In the genomic region with DNA sequence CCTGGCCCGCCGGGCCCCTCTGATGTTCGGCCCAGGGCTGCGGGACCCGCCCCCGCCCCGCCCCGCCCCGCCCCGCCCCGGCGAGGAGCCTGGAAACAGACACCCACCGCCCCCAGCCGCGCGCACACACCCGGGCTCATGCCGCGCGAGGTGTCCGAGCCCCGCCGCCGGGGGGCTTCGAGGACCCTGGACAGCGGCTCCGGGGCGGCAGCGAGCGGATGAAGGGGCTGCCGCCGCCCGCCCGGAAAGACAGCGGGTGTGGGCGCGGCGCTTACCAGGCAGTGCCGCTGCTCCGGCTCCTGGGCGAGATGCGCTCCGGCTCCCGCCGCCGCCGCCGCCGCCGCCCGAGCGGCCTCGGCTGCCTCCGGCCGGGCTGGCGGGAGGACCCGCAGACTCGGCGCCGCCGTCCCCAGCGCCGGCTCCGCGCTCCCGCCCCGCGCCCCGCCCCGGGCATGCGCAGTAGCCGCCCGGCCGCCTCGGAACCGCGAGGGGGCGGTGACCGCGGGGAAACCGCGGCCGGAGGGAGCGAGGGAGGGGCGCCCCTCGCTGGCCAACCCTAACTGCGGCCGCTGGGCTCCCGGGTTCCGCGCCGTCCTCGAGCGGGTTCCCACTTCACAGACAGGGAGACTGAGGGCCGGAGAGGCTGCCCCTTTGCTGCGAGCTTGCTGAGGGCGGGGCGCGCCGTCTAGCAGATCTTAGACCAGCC, we compare ENCODE assay signal across 7 cellular contexts. TPM values are rescaled to one million over a fixed set of nuclear protein-coding genes. Genes with fewer than 3 reads are reported as not detected.
DNase-seq lines count a peak whose midpoint lies in the region; ATAC-seq and TF ChIP-seq lines count a peak whose summit lies in the region.

GPRIN1 (minus strand) TSS at position 433 of the 706 bp plus-strand sequence. CDS start 10,322 bp downstream, outside the sequence.

- TF ChIP-seq CTCF in GM23338 (conservative IDR thresholded peaks at IDR 0.05; ENCODE audit: low read depth in 2 of 2) (peak; percentile 31 to 60), LNCaP clone FGC (IDR thresholded peaks at IDR 0.05; ENCODE audit: control insufficient read depth, extremely low read depth, insufficient read depth) (peak; percentile 40), brain microvascular endothelial cell (IDR thresholded peaks at IDR 0.05; ENCODE audit: low read depth, low read length, missing control alignments) (peak; percentile 16)

- TF ChIP-seq POLR2A in GM10847 (IDR thresholded peaks at IDR 0.05; ENCODE audit: extremely low read depth, insufficient read length) = peak; percentile 12

- peak; percentile 79 for DNase-seq in GM23338 (ENCODE audit: low spot score)
- DNase-seq in LNCaP clone FGC (ENCODE audit: low read depth) = no peak
- DNase-seq in T-helper 2 cell treated with Interferon-gamma antibody and Interleukin-4, amounts not matched to agents 5 μg/mL and 100 μg/mL, for 36 hours (ENCODE audit: low spot score) = peak; percentile 74
- DNase-seq in brain microvascular endothelial cell = no peak
- peak; percentile 89 for DNase-seq in iPS-NIHi7 (ENCODE audit: extremely low spot score)
- DNase-seq in stimulated activated CD4-positive, alpha-beta T cell treated with anti-CD3 and anti-CD28 coated beads, Interleukin-1b, Interleukin-23, amount 100 ng/mL, for 4 hours (ENCODE audit: low read depth in 2 of 2) = peak; percentile 30 to 68

- peaks cover 12% of the 10 kb centered on the region for H3K4me1 ChIP-seq in GM23338 (ENCODE audit: insufficient read depth)

- peak within 1 kb of the TSS; percentile 89; the same call in 1 of the 2 replicates for H2AFZ ChIP-seq in GM23338

- peak within 1 kb of the TSS; percentile 85 for H3K4me2 ChIP-seq in GM23338

- H3K27me3 Mint-ChIP-seq in GM23338 (ENCODE audit: insufficient read depth, low read depth, poor library complexity) = peaks cover 16% of the 10 kb centered on the region
- H3K27me3 Mint-ChIP-seq in T-helper 2 cell treated with Interferon-gamma antibody and Interleukin-4, amounts not matched to agents 5 μg/mL and 100 μg/mL, for 36 hours (ENCODE audit: low read depth) = peaks cover 32% of the 10 kb centered on the region

- no peak within 1 kb of the TSS for H3K27ac ChIP-seq in GM23338 (ENCODE audit: low read depth)
- no peak within 1 kb of the TSS for H3K27ac ChIP-seq in brain microvascular endothelial cell

- H3K36me3 ChIP-seq in GM23338 (ENCODE audit: insufficient read depth) (no peaks in the 10 kb centered on the region), brain microvascular endothelial cell (replicated peaks) (no peaks in the 10 kb centered on the region)

- peak within 1 kb of the TSS; percentile 68 for H3K4me3 ChIP-seq in GM23338
- H3K4me3 ChIP-seq in LNCaP clone FGC (ENCODE audit: low read depth, low read length) = peak within 1 kb of the TSS; percentile 56
- H3K4me3 ChIP-seq in brain microvascular endothelial cell (ENCODE audit: low read depth, low read length) = peak within 1 kb of the TSS; percentile 61

- H3K27me3 ChIP-seq in GM23338 (ENCODE audit: insufficient read depth) (peaks cover 5% of the 10 kb centered on the region), brain microvascular endothelial cell (replicated peaks) (no peaks in the 10 kb centered on the region)

- H3K9me2 ChIP-seq in GM23338 (ENCODE audit: insufficient read depth) = no peaks in the 10 kb centered on the region

- H3K36me3 Mint-ChIP-seq in GM23338 (ENCODE audit: low read depth) = no peaks in the 10 kb centered on the region
- no peaks in the 10 kb centered on the region for H3K36me3 Mint-ChIP-seq in T-helper 2 cell treated with Interferon-gamma antibody and Interleukin-4, amounts not matched to agents 5 μg/mL and 100 μg/mL, for 36 hours (ENCODE audit: low read depth)

- no peaks in the 10 kb centered on the region for H3K9me3 Mint-ChIP-seq in GM23338
- H3K9me3 Mint-ChIP-seq in T-helper 2 cell treated with Interferon-gamma antibody and Interleukin-4, amounts not matched to agents 5 μg/mL and 100 μg/mL, for 36 hours = no peaks in the 10 kb centered on the region

- peak; percentile 73 for ATAC-seq in GM23338

- H3K4me3 Mint-ChIP-seq in GM23338 = peak within 1 kb of the TSS; percentile 92
- peak within 1 kb of the TSS; percentile 88 for H3K4me3 Mint-ChIP-seq in T-helper 2 cell treated with Interferon-gamma antibody and Interleukin-4, amounts not matched to agents 5 μg/mL and 100 μg/mL, for 36 hours

- H3K79me2 ChIP-seq in GM23338 (replicated peaks; ENCODE audit: insufficient read depth) = no peaks in the 10 kb centered on the region

- 0 out of 2 replicates have a peak, but pooled peaks cover 11% of the 10 kb centered on the region for H3F3A ChIP-seq in GM23338 (replicated peaks; ENCODE audit: low read depth)

- H3K4me1 Mint-ChIP-seq in GM23338 = peaks cover 25% of the 10 kb centered on the region
- peaks cover 6% of the 10 kb centered on the region for H3K4me1 Mint-ChIP-seq in T-helper 2 cell treated with Interferon-gamma antibody and Interleukin-4, amounts not matched to agents 5 μg/mL and 100 μg/mL, for 36 hours (ENCODE audit: low read depth)

- in situ Hi-C loops in brain microvascular endothelial cell (cut with HindIII; ENCODE audit: low pct_ligation_motif_present, low sequenced_read_pairs) = no loop called here

- H4K20me1 ChIP-seq in GM23338 (replicated peaks; ENCODE audit: insufficient read depth) = peaks cover 11% of the 10 kb centered on the region; the same call in 1 of the 2 replicates

- H3K27ac Mint-ChIP-seq in GM23338 = 0 out of 2 replicates have a peak within 1 kb of the TSS, but pooled peaks have one; percentile 73
- H3K27ac Mint-ChIP-seq in T-helper 2 cell treated with Interferon-gamma antibody and Interleukin-4, amounts not matched to agents 5 μg/mL and 100 μg/mL, for 36 hours = peak within 1 kb of the TSS; percentile 42

TF ChIP-seq in GM23338, 12 proteins besides CTCF, POLR2A, EP300 and RAD21 (continues in another document):
- TF ChIP-seq EZH2phosphoT487 (IDR thresholded peaks at IDR 0.05; ENCODE audit: unreplicated experiment) (no peak), REST (IDR thresholded peaks at IDR 0.05; ENCODE audit: unreplicated experiment) (peak; percentile 76), JUNB (IDR thresholded peaks at IDR 0.05; ENCODE audit: unreplicated experiment) (no peak), POLR2AphosphoS5 (IDR thresholded peaks at IDR 0.05; ENCODE audit: low read depth) (peak; percentile 16; the same call in 1 of the 2 replicates)

RNA-seq across cellular contexts. Expression of gene GPRIN1, which starts in this region (rescaled TPM):
- 11.7 and 14.6 TPM in 2 replicates for total RNA-seq in GM23338 (2014; rRNA removed; shearing (Covaris generic))
- 3.8 and 4.4 TPM in 2 replicates for polyA plus RNA-seq in GM23338 (2016; fragmentation: Nextera tagmentation; extraction: Ambion mirVana)

Comparison
In these comparisons a context has a peak if more than half of its experiments do, and no peak if none do; other contexts are left out.
1. DNase-seq: peak in GM23338 (single experiment), T-helper 2 cell treated with Interferon-gamma antibody and Interleukin-4, amounts not matched to agents 5 μg/mL and 100 μg/mL, for 36 hours (single experiment), iPS-NIHi7 (single experiment) and stimulated activated CD4-positive, alpha-beta T cell treated with anti-CD3 and anti-CD28 coated beads, Interleukin-1b, Interleukin-23, amount 100 ng/mL, for 4 hours (2 of 2); none in LNCaP clone FGC (single experiment) and brain microvascular endothelial cell (single experiment).
2. Peak in every context shown above with its lines, with median percentiles within 50 percentile points of each other: H3K4me3 ChIP-seq and CTCF ChIP-seq.